Comparison of ENCODE assay signal across 1 cellular context in genomic region chr22:49999063-49999900, GRCh38.
TF ChIP-seq lines count a peak whose summit lies in the region.

No MANE protein-coding gene starts in this region.

TF ChIP-seq in K562, 482 proteins besides CTCF, POLR2A, EP300 and RAD21 (continued from another document):
- TF ChIP-seq, protein P1, sequence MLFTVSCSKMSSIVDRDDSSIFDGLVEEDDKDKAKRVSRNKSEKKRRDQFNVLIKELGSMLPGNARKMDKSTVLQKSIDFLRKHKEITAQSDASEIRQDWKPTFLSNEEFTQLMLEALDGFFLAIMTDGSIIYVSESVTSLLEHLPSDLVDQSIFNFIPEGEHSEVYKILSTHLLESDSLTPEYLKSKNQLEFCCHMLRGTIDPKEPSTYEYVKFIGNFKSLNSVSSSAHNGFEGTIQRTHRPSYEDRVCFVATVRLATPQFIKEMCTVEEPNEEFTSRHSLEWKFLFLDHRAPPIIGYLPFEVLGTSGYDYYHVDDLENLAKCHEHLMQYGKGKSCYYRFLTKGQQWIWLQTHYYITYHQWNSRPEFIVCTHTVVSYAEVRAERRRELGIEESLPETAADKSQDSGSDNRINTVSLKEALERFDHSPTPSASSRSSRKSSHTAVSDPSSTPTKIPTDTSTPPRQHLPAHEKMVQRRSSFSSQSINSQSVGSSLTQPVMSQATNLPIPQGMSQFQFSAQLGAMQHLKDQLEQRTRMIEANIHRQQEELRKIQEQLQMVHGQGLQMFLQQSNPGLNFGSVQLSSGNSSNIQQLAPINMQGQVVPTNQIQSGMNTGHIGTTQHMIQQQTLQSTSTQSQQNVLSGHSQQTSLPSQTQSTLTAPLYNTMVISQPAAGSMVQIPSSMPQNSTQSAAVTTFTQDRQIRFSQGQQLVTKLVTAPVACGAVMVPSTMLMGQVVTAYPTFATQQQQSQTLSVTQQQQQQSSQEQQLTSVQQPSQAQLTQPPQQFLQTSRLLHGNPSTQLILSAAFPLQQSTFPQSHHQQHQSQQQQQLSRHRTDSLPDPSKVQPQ (CRISPR knock-in tag; IDR thresholded peaks at IDR 0.05; ENCODE audit: borderline replicate concordance), result no peak
- TF ChIP-seq TSC22D4 (tag; IDR thresholded peaks at IDR 0.05) (no peak), ZNF764 (CRISPR knock-in tag; IDR thresholded peaks at IDR 0.05; ENCODE audit: low read depth) (no peak), XRCC4 (IDR thresholded peaks at IDR 0.05; ENCODE audit: extremely low read depth, insufficient read depth, insufficient read length) (no peak), GATAD2A (IDR thresholded peaks at IDR 0.05) (no peak), LCOR (CRISPR knock-in tag; IDR thresholded peaks at IDR 0.05) (no peak), GTF3C2 (IDR thresholded peaks at IDR 0.05; ENCODE audit: borderline replicate concordance, extremely low read depth, insufficient read length) (no peak), ZNF583 (CRISPR knock-in tag; IDR thresholded peaks at IDR 0.05) (no peak), ETS2 (tag; IDR thresholded peaks at IDR 0.05; ENCODE audit: borderline replicate concordance, poor library complexity, severe bottlenecking) (no peak), ZNF445 (CRISPR knock-in tag; IDR thresholded peaks at IDR 0.05; ENCODE audit: low read depth) (no peak), POLR2G (IDR thresholded peaks at IDR 0.05; ENCODE audit: low read depth, low read length) (peak; percentile 68), NR2F6 (CRISPR knock-in tag; IDR thresholded peaks at IDR 0.05) (no peak), ZBTB1 (CRISPR knock-in tag; IDR thresholded peaks at IDR 0.05; ENCODE audit: borderline replicate concordance, low read depth) (no peak), ATF1 (CRISPR knock-in tag; IDR thresholded peaks at IDR 0.05) (no peak), ATF1 (tag; IDR thresholded peaks at IDR 0.05) (peak; percentile 86), EGR1 (conservative IDR thresholded peaks at IDR 0.05) (peak; percentile 30; the same call in 1 of the 2 replicates), ZKSCAN1 (IDR thresholded peaks at IDR 0.05; ENCODE audit: low read depth, low read length) (no peak), NR2C1 (IDR thresholded peaks at IDR 0.05) (no peak), NR2C1 (tag; IDR thresholded peaks at IDR 0.05) (no peak), ZNF263 (CRISPR knock-in tag; IDR thresholded peaks at IDR 0.05; ENCODE audit: borderline replicate concordance) (peak; percentile 39; the same call in 1 of the 2 replicates), ZNF408 (CRISPR knock-in tag; IDR thresholded peaks at IDR 0.05; ENCODE audit: low read depth) (no peak)
- TF ChIP-seq, protein P2, sequence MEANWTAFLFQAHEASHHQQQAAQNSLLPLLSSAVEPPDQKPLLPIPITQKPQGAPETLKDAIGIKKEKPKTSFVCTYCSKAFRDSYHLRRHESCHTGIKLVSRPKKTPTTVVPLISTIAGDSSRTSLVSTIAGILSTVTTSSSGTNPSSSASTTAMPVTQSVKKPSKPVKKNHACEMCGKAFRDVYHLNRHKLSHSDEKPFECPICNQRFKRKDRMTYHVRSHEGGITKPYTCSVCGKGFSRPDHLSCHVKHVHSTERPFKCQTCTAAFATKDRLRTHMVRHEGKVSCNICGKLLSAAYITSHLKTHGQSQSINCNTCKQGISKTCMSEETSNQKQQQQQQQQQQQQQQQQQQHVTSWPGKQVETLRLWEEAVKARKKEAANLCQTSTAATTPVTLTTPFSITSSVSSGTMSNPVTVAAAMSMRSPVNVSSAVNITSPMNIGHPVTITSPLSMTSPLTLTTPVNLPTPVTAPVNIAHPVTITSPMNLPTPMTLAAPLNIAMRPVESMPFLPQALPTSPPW (CRISPR knock-in tag; IDR thresholded peaks at IDR 0.05), result peak; percentile 59
- TF ChIP-seq, protein P3, sequence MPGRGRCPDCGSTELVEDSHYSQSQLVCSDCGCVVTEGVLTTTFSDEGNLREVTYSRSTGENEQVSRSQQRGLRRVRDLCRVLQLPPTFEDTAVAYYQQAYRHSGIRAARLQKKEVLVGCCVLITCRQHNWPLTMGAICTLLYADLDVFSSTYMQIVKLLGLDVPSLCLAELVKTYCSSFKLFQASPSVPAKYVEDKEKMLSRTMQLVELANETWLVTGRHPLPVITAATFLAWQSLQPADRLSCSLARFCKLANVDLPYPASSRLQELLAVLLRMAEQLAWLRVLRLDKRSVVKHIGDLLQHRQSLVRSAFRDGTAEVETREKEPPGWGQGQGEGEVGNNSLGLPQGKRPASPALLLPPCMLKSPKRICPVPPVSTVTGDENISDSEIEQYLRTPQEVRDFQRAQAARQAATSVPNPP (IDR thresholded peaks at IDR 0.05; ENCODE audit: borderline replicate concordance, insufficient read depth, insufficient read length), result no peak
- TF ChIP-seq, protein P4, sequence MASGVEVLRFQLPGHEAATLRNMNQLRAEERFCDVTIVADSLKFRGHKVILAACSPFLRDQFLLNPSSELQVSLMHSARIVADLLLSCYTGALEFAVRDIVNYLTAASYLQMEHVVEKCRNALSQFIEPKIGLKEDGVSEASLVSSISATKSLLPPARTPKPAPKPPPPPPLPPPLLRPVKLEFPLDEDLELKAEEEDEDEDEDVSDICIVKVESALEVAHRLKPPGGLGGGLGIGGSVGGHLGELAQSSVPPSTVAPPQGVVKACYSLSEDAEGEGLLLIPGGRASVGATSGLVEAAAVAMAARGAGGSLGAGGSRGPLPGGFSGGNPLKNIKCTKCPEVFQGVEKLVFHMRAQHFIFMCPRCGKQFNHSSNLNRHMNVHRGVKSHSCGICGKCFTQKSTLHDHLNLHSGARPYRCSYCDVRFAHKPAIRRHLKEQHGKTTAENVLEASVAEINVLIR (CRISPR knock-in tag; IDR thresholded peaks at IDR 0.05), result no peak
- TF ChIP-seq, protein P5, sequence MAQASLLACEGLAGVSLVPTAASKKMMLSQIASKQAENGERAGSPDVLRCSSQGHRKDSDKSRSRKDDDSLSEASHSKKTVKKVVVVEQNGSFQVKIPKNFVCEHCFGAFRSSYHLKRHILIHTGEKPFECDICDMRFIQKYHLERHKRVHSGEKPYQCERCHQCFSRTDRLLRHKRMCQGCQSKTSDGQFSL (CRISPR knock-in tag; IDR thresholded peaks at IDR 0.05), result 0 out of 2 replicates have a peak, but pooled peaks have one; percentile 68
- TF ChIP-seq, protein P5 (tag; IDR thresholded peaks at IDR 0.05), result no peak
